In genomic region chr21:38800046-38800758, GRCh38 we compare ENCODE assay signal across 16 cellular contexts. TPM values are rescaled to one million over a fixed set of nuclear protein-coding genes. Genes with fewer than 3 reads are reported as not detected.
DNase-seq lines count a peak whose midpoint lies in the region; ATAC-seq, FAIRE-seq and TF ChIP-seq lines count a peak whose summit lies in the region.
"Had no signal": no experiment of that assay in that cellular context is flagged by ENCODE, and none has a peak within 500 bp of the region (broad histone marks: within the 10 kb centered on the region; RNA-seq: fewer than 3 reads in every experiment).

No MANE protein-coding gene starts in this region.

- no peak overlapping the region for H4K5ac ChIP-seq in mesendoderm (ENCODE audit: low read length)

- in situ Hi-C loops in HepG2 (cut with HindIII; ENCODE audit: extremely low pct_ligation_motif_present, low pct_unique_long_range_greater_than_20kb) (loop anchor here (10.0 kb wide), 1 partner anchor 325 kb away; no protein-coding TSS in a partner anchor), K562 (cut with MboI) (no loop called here)

- no peak overlapping the region for H2BK15ac ChIP-seq in mesendoderm (replicated peaks; ENCODE audit: low read depth)

- TF ChIP-seq RAD21 in HepG2 (CRISPR knock-in tag; IDR thresholded peaks at IDR 0.05) (no peak), K562 (CRISPR knock-in tag; conservative IDR thresholded peaks at IDR 0.05 in 1 of 2, IDR thresholded peaks at IDR 0.05 in 1 of 2) (no peak)

- H3K27ac Mint-ChIP-seq in natural killer cell treated with Interleukin-12 subunit alpha and Interleukin-12 subunit beta and Interleukin-15 and Interleukin-18, amount 100 ng/mL, for 72 hours, result no peak overlapping the region
- H3K27ac Mint-ChIP-seq: B cell; CD4-positive, alpha-beta T cell; IgD-negative memory B cell had no signal

- H3K9me1 ChIP-seq in K562 (ENCODE audit: control insufficient read depth, insufficient read depth, low read length), result no peaks in the 10 kb centered on the region

- BruUV-seq in HepG2 (replicated peaks; lab: Mats Ljungman, UMichigan) (no TSS peak), K562 (replicated peaks; lab: Mats Ljungman, UMichigan) (no TSS peak)

- peaks cover 96% of the 10 kb centered on the region for H3K4me1 ChIP-seq in HepG2 (ENCODE audit: insufficient read depth, low read length)
- peaks cover 0 to 8% (median 3%) of the 10 kb centered on the region in 4 donors for H3K4me1 ChIP-seq in right lobe of liver
- H3K4me1 ChIP-seq in K562 (replicated peaks in 1 of 2; ENCODE audit: control insufficient read depth in 2 of 2, insufficient read depth in 2 of 2, low read length in 2 of 2), result peaks cover 34 to 60% of the 10 kb centered on the region in 2 experiments
- peaks cover 3% of the 10 kb centered on the region for H3K4me1 ChIP-seq in mesendoderm (ENCODE audit: control insufficient read depth, low read depth, low read length)

- H3K4me3 ChIP-seq in HepG2 (replicated peaks in 1 of 3; ENCODE audit: insufficient read depth in 1 of 3, low read depth in 2 of 3, low read length in 3 of 3), result no peak overlapping the region
- H3K4me3 ChIP-seq in right lobe of liver, result no peak overlapping the region
- H3K4me3 ChIP-seq in K562, result no peak overlapping the region
- no peak overlapping the region for H3K4me3 ChIP-seq in mesendoderm (ENCODE audit: low read length)
- H3K4me3 ChIP-seq: GM23248 had no signal

- H3K27me3 ChIP-seq in HepG2 (ENCODE audit: control insufficient read depth in 1 of 2, insufficient read depth in 2 of 2, low read length in 2 of 2) (no peaks in the 10 kb centered on the region), right lobe of liver (no peaks in the 10 kb centered on the region), K562 (ENCODE audit: control insufficient read depth in 2 of 2, insufficient read depth in 2 of 2, low read length in 2 of 2) (no peaks in the 10 kb centered on the region), mesendoderm (ENCODE audit: insufficient read depth, low read length, poor library complexity) (no peaks in the 10 kb centered on the region)

- H3K56ac ChIP-seq in mesendoderm (ENCODE audit: low read length), result no peak overlapping the region

- peaks cover 6 to 29% of the 10 kb centered on the region in 2 donors for H3K27me3 Mint-ChIP-seq in natural killer cell treated with Interleukin-12 subunit alpha and Interleukin-12 subunit beta and Interleukin-15 and Interleukin-18, amount 100 ng/mL, for 72 hours
- H3K27me3 Mint-ChIP-seq: CD4-positive, alpha-beta T cell had no signal

- TF ChIP-seq POLR2A in HepG2 (IDR thresholded peaks at IDR 0.05; ENCODE audit: insufficient read depth in 1 of 2, low read depth in 2 of 2, low read length in 2 of 2), result no peak
- TF ChIP-seq POLR2A in right lobe of liver (IDR thresholded peaks at IDR 0.05), result no peak
- TF ChIP-seq POLR2A in K562 (conservative IDR thresholded peaks at IDR 0.05), result no peak

- no peak overlapping the region for H3K18ac ChIP-seq in mesendoderm (ENCODE audit: low read length)

- WGBS in HepG2 (ENCODE audit: low lambda C conversion rate), result 74% methylated on average over 5 of the region's 5 CpGs
- WGBS in right lobe of liver (ENCODE audit: insufficient coverage, low coverage, low lambda C conversion rate, missing lambda C conversion rate), result 98% methylated on average over 4 of the region's 5 CpGs
- WGBS in K562 (ENCODE audit: insufficient coverage, low coverage, missing lambda C conversion rate), result 69% methylated on average over 5 of the region's 5 CpGs
- WGBS in mesendoderm (ENCODE audit: extremely low coverage, insufficient coverage, low lambda C conversion rate), result no CpG with 5 or more reads among the region's 5 CpGs

- CTCF ChIA-PET in HepG2 (lab: Yijun Ruan, JAX; ENCODE audit: low intra/inter-chr PET ratio, low total read pairs) (no interaction called here), K562 (lab: Yijun Ruan, JAX; ENCODE audit: low intra/inter-chr PET ratio) (interaction anchor here (0.7 kb wide), 2 partner anchors 36 to 767 kb away, joined by 3 to 5 read pairs; no protein-coding TSS in a partner anchor)

- H3K4me2 ChIP-seq in HepG2 (ENCODE audit: low read depth, low read length), result peak overlapping the region; percentile 13; the same call in 1 of the 2 replicates
- H3K4me2 ChIP-seq in K562 (ENCODE audit: insufficient read depth, low read length), result no peak overlapping the region
- H3K4me2 ChIP-seq in mesendoderm (ENCODE audit: low read length), result no peak overlapping the region

- H4K8ac ChIP-seq in mesendoderm (ENCODE audit: low read depth, low read length), result no peak overlapping the region

- no peaks in the 10 kb centered on the region for H4K20me1 ChIP-seq in HepG2 (ENCODE audit: insufficient read depth, low read length)
- no peaks in the 10 kb centered on the region for H4K20me1 ChIP-seq in K562 (replicated peaks; ENCODE audit: control insufficient read depth, insufficient read depth, low read length)

- no peak for DNase-seq in HepG2 (ENCODE audit: low spot score)
- DNase-seq in right lobe of liver, result no peak
- DNase-seq in K562 (ENCODE audit: extremely low read depth in 1 of 4, low spot score in 3 of 4), result no peak
- DNase-seq in mesendoderm, result no peak
- no peak for DNase-seq in NCI-H2196 (lab: John Stamatoyannopoulos, UW; ENCODE audit: unreplicated experiment)
- DNase-seq in natural killer cell treated with Interleukin-12 subunit alpha and Interleukin-12 subunit beta and Interleukin-15 and Interleukin-18, amount 100 ng/mL, for 72 hours (ENCODE audit: low spot score), result no peak
- DNase-seq: C1 segment of cervical spinal cord; Calu3; CD4-positive, alpha-beta T cell; DMS 273 treated with DMSO at 0.1 percent for 48 hours; GM23248; H7 had no signal

- POLR2A ChIA-PET in HepG2 (lab: Yijun Ruan, JAX) (no interaction called here), K562 (lab: Yijun Ruan, JAX) (interaction anchor here (0.6 to 1.4 kb wide), 3 partner anchors 9 to 194 kb away, joined by 3 to 6 read pairs (median 3); no protein-coding TSS in a partner anchor)

- H3K36me3 ChIP-seq in HepG2 (replicated peaks in 1 of 2; ENCODE audit: control insufficient read depth in 1 of 2, insufficient read depth in 2 of 2, low read length in 2 of 2) (no peaks in the 10 kb centered on the region), right lobe of liver (no peaks in the 10 kb centered on the region), K562 (ENCODE audit: control insufficient read depth, insufficient read depth, low read length) (no peaks in the 10 kb centered on the region), mesendoderm (ENCODE audit: control insufficient read depth, insufficient read depth, low read length) (no peaks in the 10 kb centered on the region)

- H3K9me3 Mint-ChIP-seq in natural killer cell treated with Interleukin-12 subunit alpha and Interleukin-12 subunit beta and Interleukin-15 and Interleukin-18, amount 100 ng/mL, for 72 hours, result no peaks in the 10 kb centered on the region
- H3K9me3 Mint-ChIP-seq: CD4-positive, alpha-beta T cell; IgD-negative memory B cell had no signal

- H2AK5ac ChIP-seq in mesendoderm (ENCODE audit: low read length), result no peak overlapping the region

- peaks cover 6 to 9% of the 10 kb centered on the region in 2 donors for H3K4me1 Mint-ChIP-seq in natural killer cell treated with Interleukin-12 subunit alpha and Interleukin-12 subunit beta and Interleukin-15 and Interleukin-18, amount 100 ng/mL, for 72 hours (ENCODE audit: low read depth in 2 of 2)

- no peak overlapping the region for H3K4ac ChIP-seq in mesendoderm (ENCODE audit: low read depth, low read length)

- no peaks in the 10 kb centered on the region for H3K9me3 ChIP-seq in HepG2 (ENCODE audit: low read length)
- no peaks in the 10 kb centered on the region for H3K9me3 ChIP-seq in right lobe of liver
- no peaks in the 10 kb centered on the region for H3K9me3 ChIP-seq in K562 (replicated peaks; ENCODE audit: control insufficient read depth, insufficient read depth, low read depth, low read length)

- no peaks in the 10 kb centered on the region for H3K36me3 Mint-ChIP-seq in natural killer cell treated with Interleukin-12 subunit alpha and Interleukin-12 subunit beta and Interleukin-15 and Interleukin-18, amount 100 ng/mL, for 72 hours
- H3K36me3 Mint-ChIP-seq: IgD-negative memory B cell had no signal

- intact Hi-C loops in HepG2 (cut with micrococcal nuclease; ENCODE audit: unreplicated experiment), result loop anchor here (10.0 kb wide), 1 partner anchor 335 kb away; no protein-coding TSS in a partner anchor
- intact Hi-C loops in right lobe of liver (cut with DNase I), result no loop called here
- intact Hi-C loops in K562 (cut with micrococcal nuclease), result loop anchor here (10.0 kb wide), 1 partner anchor 115 kb away; no protein-coding TSS in a partner anchor

- H3K79me2 ChIP-seq in HepG2 (ENCODE audit: insufficient read depth, low read length) (no peaks in the 10 kb centered on the region), K562 (ENCODE audit: control insufficient read depth, insufficient read depth, low read length) (no peaks in the 10 kb centered on the region), mesendoderm (ENCODE audit: control insufficient read depth, insufficient read depth, low read length) (no peaks in the 10 kb centered on the region)

- H3K27ac ChIP-seq in HepG2 (ENCODE audit: extremely low read length, insufficient read depth, low read length), result no peak overlapping the region
- no peak overlapping the region for H3K27ac ChIP-seq in right lobe of liver
- no peak overlapping the region for H3K27ac ChIP-seq in K562 (ENCODE audit: extremely low read depth, low read depth, low read length)
- no peak overlapping the region for H3K27ac ChIP-seq in mesendoderm (ENCODE audit: low read depth, low read length)
- H3K27ac ChIP-seq: GM23248 had no signal

- TF ChIP-seq CTCF in HepG2 (CRISPR knock-in tag; IDR thresholded peaks at IDR 0.05) (no peak), right lobe of liver (IDR thresholded peaks at IDR 0.05) (no peak), K562 (IDR thresholded peaks at IDR 0.05 in 2 of 3, conservative IDR thresholded peaks at IDR 0.05 in 1 of 3; ENCODE audit: insufficient read depth in 2 of 3, low read depth in 1 of 3, low read length in 3 of 3) (no peak)

- FAIRE-seq in HepG2 (lab: Jason Lieb, UNC) (no peak), K562 (lab: Jason Lieb, UNC) (no peak)
- FAIRE-seq: GM18507 had no signal

- H2AFZ ChIP-seq in HepG2 (ENCODE audit: low read length), result no peak overlapping the region
- H2AFZ ChIP-seq in K562 (ENCODE audit: low read depth, low read length), result peak overlapping the region; percentile 44; the same call in 1 of the 2 replicates
- H2AFZ ChIP-seq: GM23248 had no signal

- H3K79me1 ChIP-seq in mesendoderm (ENCODE audit: low read length), result no peaks in the 10 kb centered on the region

- TF ChIP-seq EP300 in HepG2 (IDR thresholded peaks at IDR 0.05; ENCODE audit: low read depth in 2 of 2, low read length in 2 of 2), result no peak
- no peak for TF ChIP-seq EP300 in HepG2 (CRISPR knock-in tag; IDR thresholded peaks at IDR 0.05; ENCODE audit: borderline replicate concordance)
- TF ChIP-seq EP300 in K562 (IDR thresholded peaks at IDR 0.05; ENCODE audit: low read length), result no peak

- H2BK120ac ChIP-seq in mesendoderm (ENCODE audit: low read depth, low read length), result no peak overlapping the region

- H3K9ac ChIP-seq in HepG2 (ENCODE audit: insufficient read depth, low read depth, low read length) (no peak overlapping the region), K562 (ENCODE audit: insufficient read depth in 1 of 2, low read depth in 2 of 2, low read length in 2 of 2) (no peak overlapping the region), mesendoderm (ENCODE audit: low read length) (no peak overlapping the region)
- H3K9ac ChIP-seq: GM23248 had no signal

- H3K23ac ChIP-seq in mesendoderm (ENCODE audit: low read length), result peak overlapping the region; percentile 52

- H3K4me3 Mint-ChIP-seq in natural killer cell treated with Interleukin-12 subunit alpha and Interleukin-12 subunit beta and Interleukin-15 and Interleukin-18, amount 100 ng/mL, for 72 hours, result no peak overlapping the region
- H3K4me3 Mint-ChIP-seq: B cell; CD4-positive, alpha-beta T cell had no signal

- no peak overlapping the region for H2BK5ac ChIP-seq in mesendoderm (ENCODE audit: low read length)

- ATAC-seq in HepG2 (no peak), right lobe of liver (no peak), K562 (no peak), GM18498 (IDR thresholded peaks at IDR 0.05; ENCODE audit: unreplicated experiment) (no peak)
- ATAC-seq in natural killer cell treated with Interleukin-12 subunit alpha and Interleukin-12 subunit beta and Interleukin-15 and Interleukin-18, amount 100 ng/mL, for 72 hours, result no peak

RNA-seq across cellular contexts. Expression of gene ETS2, which starts 5.5 kb away (rescaled TPM):
- total RNA-seq in HepG2 (2016; rRNA removed; fragmentation: Illumina TruSeq; extraction: Trizol) (24.6 and 28.2 TPM in 2 replicates), right lobe of liver (100 to 1,000 TPM in 4 of 6 experiments, 10 to 100 TPM in 2; 38.3 to 252 (median 129) TPM), K562 (2014; rRNA removed) (12.2 and 13.1 TPM in 2 replicates), K562 (2014; rRNA removed; fragmentation: Illumina TruSeq; extraction: Trizol) (11.2 and 11.5 TPM in 2 replicates), K562 (2015; rRNA removed; fragmentation: Illumina TruSeq; extraction: Trizol) (14.0 and 15.4 TPM in 2 replicates), K562 (2021) (24.4 and 26.2 TPM in 2 replicates)
- 3.8 and 4.0 TPM in 2 replicates for total RNA-seq in HepG2 (2016; cell fraction: cytosol; rRNA removed; fragmentation: Illumina TruSeq; extraction: Trizol; ENCODE audit: low read depth)
- total RNA-seq in HepG2 (2016; cell fraction: insoluble cytoplasmic fraction; rRNA removed; fragmentation: Illumina TruSeq; extraction: Trizol), result 23.9 and 25.8 TPM in 2 replicates
- 12.7 and 13.7 TPM in 2 replicates for total RNA-seq in HepG2 (2016; cell fraction: membrane; rRNA removed; fragmentation: Illumina TruSeq; extraction: Trizol)
- 18.7 and 22.0 TPM in 2 replicates for total RNA-seq in HepG2 (2016; cell fraction: nucleus; rRNA removed; fragmentation: Illumina TruSeq; extraction: Trizol)
- polyA plus RNA-seq in HepG2 (2011; rRNA removed) (64.4 and 71.4 TPM in 2 replicates), K562 (2011; rRNA removed) (8.7 and 10.5 TPM in 2 replicates), K562 (2014; fragmentation: Illumina TruSeq; extraction: Trizol) (17.9 and 24.2 TPM in 2 replicates), K562 (2014; fragmentation: Nextera tagmentation; extraction: Ambion mirVana) (1 to 10 TPM; 1.7 to 2.2 TPM), K562 (2014; rRNA removed) (12.8 and 13.7 TPM in 2 replicates)
- polyA plus RNA-seq in HepG2 (2011; cell fraction: cytosol; rRNA removed), result 35.2 and 41.5 TPM in 2 replicates
- polyA plus RNA-seq in HepG2 (2011; cell fraction: nucleus; rRNA removed), result 84.4 and 87.5 TPM in 2 replicates
- polyA plus RNA-seq in HepG2 (2012), result 88.7 and 93.9 TPM in 2 replicates
- 4.9 and 5.3 TPM in 2 replicates for polyA plus RNA-seq in HepG2 (2016; cell fraction: cytosol; fragmentation: Illumina TruSeq; extraction: Trizol; ENCODE audit: low read depth)
- polyA plus RNA-seq in HepG2 (2016; cell fraction: insoluble cytoplasmic fraction; fragmentation: Illumina TruSeq; extraction: Trizol; ENCODE audit: low read depth), result 32.4 and 34.7 TPM in 2 replicates
- 11.1 and 13.2 TPM in 2 replicates for polyA plus RNA-seq in HepG2 (2016; cell fraction: membrane; fragmentation: Illumina TruSeq; extraction: Trizol; ENCODE audit: low read depth)
- polyA plus RNA-seq in HepG2 (2016; cell fraction: nucleus; fragmentation: Illumina TruSeq; extraction: Trizol; ENCODE audit: insufficient read depth, low read depth), result 37.6 and 39.9 TPM in 2 replicates
- polyA minus RNA-seq in HepG2 (2011; rRNA and poly(A)+ RNA removed; ENCODE audit: low replicate concordance), result 29.2 and 54.2 TPM in 2 replicates
- 54.7 and 59.7 TPM in 2 replicates for polyA minus RNA-seq in HepG2 (2011; cell fraction: cytosol; rRNA and poly(A)+ RNA removed)
- polyA minus RNA-seq in HepG2 (2011; cell fraction: nucleus; rRNA and poly(A)+ RNA removed), result 39.1 and 52.8 TPM in 2 replicates
- total RNA-seq in K562 (2011; cell fraction: chromatin; rRNA removed; ENCODE audit: low replicate concordance), result 11.0 and 16.7 TPM in 2 replicates
- total RNA-seq in K562 (2011; cell fraction: nucleolus; rRNA removed), result 10.9 and 16.3 TPM in 2 replicates
- total RNA-seq in K562 (2011; cell fraction: nucleoplasm; rRNA removed), result 9.7 and 11.9 TPM in 2 replicates
- 5.4 and 6.5 TPM in 2 replicates for polyA plus RNA-seq in K562 (2011; cell fraction: cytosol; rRNA removed)
- polyA plus RNA-seq in K562 (2011; cell fraction: nucleus; rRNA removed), result 17.0 and 22.9 TPM in 2 replicates
- 12.5 and 19.4 TPM in 2 replicates for polyA plus RNA-seq in K562 (2012)
- 6.7 and 7.2 TPM in 2 replicates for polyA minus RNA-seq in K562 (2011; rRNA and poly(A)+ RNA removed)
- 7.4 and 11.6 TPM in 2 replicates for polyA minus RNA-seq in K562 (2011; cell fraction: cytosol; rRNA and poly(A)+ RNA removed)
- polyA minus RNA-seq in K562 (2011; cell fraction: nucleus; rRNA and poly(A)+ RNA removed), result 9.2 and 9.9 TPM in 2 replicates
- 54.1 TPM for polyA plus RNA-seq in mesendoderm (2013, experiment 1 of 2)
- polyA plus RNA-seq in mesendoderm (2013, experiment 2 of 2), result 53.4 TPM
- total RNA-seq in natural killer cell treated with Interleukin-12 subunit alpha and Interleukin-12 subunit beta and Interleukin-15 and Interleukin-18, amount 100 ng/mL, for 72 hours, result 10 to 100 TPM; 22.9 to 25.2 TPM

Comparison
In these comparisons a context has a peak if more than half of its experiments do, and no peak if none do; other contexts are left out.
1. intact Hi-C loops: an anchor here in HepG2 (10.0 kb wide) and K562 (10.0 kb wide); none called in right lobe of liver.
2. Of the 241 proteins assayed by ChIP-seq in both HepG2 and K562: peak only in HepG2: FOXA3, FOXP4 and ZNF644; only in K562: none; in both: none; in neither: 236; mixed calls (peak in some experiments, not most) for 2.